11 cellular contexts compared by ENCODE assay signal in the genomic region with DNA sequence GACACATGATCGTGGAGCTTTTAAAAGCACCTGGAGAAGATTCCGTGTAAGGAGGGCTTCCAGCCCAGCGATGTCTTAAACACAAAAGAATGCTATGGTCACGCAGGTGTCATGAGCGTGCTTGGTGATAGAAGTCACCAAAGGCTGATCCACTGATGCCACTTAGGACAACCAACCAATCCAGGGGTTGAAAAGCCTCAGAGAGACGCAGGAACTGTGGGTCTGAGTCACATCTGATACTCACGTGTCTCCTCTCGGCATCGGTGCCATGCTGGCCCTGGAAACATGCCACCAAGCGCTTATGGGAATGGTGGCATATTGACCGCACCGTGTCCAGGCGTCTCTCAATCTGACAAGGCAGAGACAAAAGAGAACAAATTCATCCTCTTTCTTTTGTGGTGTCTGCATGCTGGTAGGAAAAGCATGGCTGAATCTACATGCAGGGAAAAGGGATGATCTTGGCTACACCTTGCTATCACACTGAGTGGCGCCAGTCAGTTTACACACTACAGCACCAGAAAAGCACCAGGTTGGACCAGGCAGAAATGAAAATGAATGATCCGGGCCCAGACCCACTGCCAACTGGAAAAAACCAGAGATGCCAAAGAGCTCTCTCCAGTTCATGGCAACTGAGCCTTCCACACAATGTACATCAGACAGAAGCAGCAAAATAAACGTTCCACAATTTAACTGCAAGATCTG. TPM values are rescaled to one million over a fixed set of nuclear protein-coding genes. Genes with fewer than 3 reads are reported as not detected.
A peak's percentile ranks its signal among the peaks of the same experiment; 100 is the strongest.
DNase-seq lines count a peak whose midpoint lies in the region; ATAC-seq and TF ChIP-seq lines count a peak whose summit lies in the region.
"Had no signal": no experiment of that assay in that cellular context is flagged by ENCODE, and none has a peak within 500 bp of the region (broad histone marks: within the 10 kb centered on the region; RNA-seq: fewer than 3 reads in every experiment).

No MANE protein-coding gene starts in this region.

- no peak for TF ChIP-seq CTCF in H9 (conservative IDR thresholded peaks at IDR 0.05)
- TF ChIP-seq CTCF in fibroblast of lung (conservative IDR thresholded peaks at IDR 0.05 in 1 of 2, IDR thresholded peaks at IDR 0.05 in 1 of 2; ENCODE audit: low read depth in 1 of 2, low read length in 2 of 2): no peak

- H3K18ac ChIP-seq in H9 (ENCODE audit: insufficient read length, low read depth, low read length): no peak overlapping the region
- no peak overlapping the region for H3K18ac ChIP-seq in neuronal stem cell (ENCODE audit: low read length)

- no peak overlapping the region for H3K14ac ChIP-seq in H9 (ENCODE audit: insufficient read depth, low read length)
- H3K14ac ChIP-seq in neuronal stem cell (ENCODE audit: low read length): no peak overlapping the region

- H3K27ac Mint-ChIP-seq in H9: peak overlapping the region; percentile 50 to 85 (median 81)
- H3K27ac Mint-ChIP-seq in stimulated activated naive B cell treated with anti-CD40 and anti-IgM and Interleukin-4, amounts not matched to agents 10 μg/mL and 1 μg/mL and 100 μg/mL, for 72 hours: peak overlapping the region; percentile 25

- H4K5ac ChIP-seq in H9 (ENCODE audit: insufficient read length, low read depth, low read length): no peak overlapping the region

- H4K8ac ChIP-seq in H9 (replicated peaks; ENCODE audit: insufficient read length, low read depth, low read length) (no peak overlapping the region), neuronal stem cell (ENCODE audit: low read depth, low read length) (no peak overlapping the region)

- H3K4me3 ChIP-seq in SJSA1 (no peak overlapping the region), fibroblast of lung (replicated peaks in 1 of 4; ENCODE audit: control extremely low read depth in 1 of 4, insufficient read depth in 1 of 4, low read depth in 3 of 4, low read length in 4 of 4) (no peak overlapping the region), neuronal stem cell (ENCODE audit: low read length in 2 of 2) (peak overlapping the region in 1 of 2 donors; percentile 30)

- peaks cover 19 to 25% of the 10 kb centered on the region in 2 experiments for H3K4me1 Mint-ChIP-seq in H9
- peaks cover 63 to 87% of the 10 kb centered on the region in 2 donors for H3K4me1 Mint-ChIP-seq in stimulated activated naive B cell treated with anti-CD40 and anti-IgM and Interleukin-4, amounts not matched to agents 10 μg/mL and 1 μg/mL and 100 μg/mL, for 72 hours

- H3K27ac ChIP-seq in H9 (ENCODE audit: insufficient read length, low read depth, low read length) (no peak overlapping the region), SJSA1 (peak overlapping the region; percentile 79), fibroblast of lung (ENCODE audit: insufficient read depth, low read length) (peak overlapping the region; percentile 80), neuronal stem cell (replicated peaks; ENCODE audit: low read length) (no peak overlapping the region)

- DNase-seq in H9 (peak; percentile 21), SJSA1 (ENCODE audit: low read depth in 1 of 2, low spot score in 2 of 2) (no peak), fibroblast of lung (ENCODE audit: low read depth in 2 of 2) (no peak), neuronal stem cell (ENCODE audit: low spot score) (no peak)
- DNase-seq in stimulated activated naive B cell treated with anti-CD40 and anti-IgM and Interleukin-4, amounts not matched to agents 10 μg/mL and 1 μg/mL and 100 μg/mL, for 72 hours: no peak
- DNase-seq: activated CD4-positive, alpha-beta T cell treated with anti-CD3 and anti-CD28 coated beads, Interleukin-2, amount 50 U/mL, for 4 hours; COR-L47; NCI-H82; T-helper 1 cell had no signal

- H3K23ac ChIP-seq in H9 (ENCODE audit: insufficient read length, low read depth, low read length) (no peak overlapping the region), neuronal stem cell (ENCODE audit: low read depth, low read length, poor library complexity) (no peak overlapping the region)

- H3K4ac ChIP-seq in H9 (ENCODE audit: low read depth, low read length) (no peak overlapping the region), neuronal stem cell (ENCODE audit: low read length) (no peak overlapping the region)

- H3K36me3 ChIP-seq in SJSA1: peaks cover 57% of the 10 kb centered on the region
- peaks cover 12% of the 10 kb centered on the region for H3K36me3 ChIP-seq in fibroblast of lung (ENCODE audit: control insufficient read depth, insufficient read depth, low read length)
- H3K36me3 ChIP-seq in neuronal stem cell (replicated peaks in 1 of 2; ENCODE audit: control insufficient read depth in 2 of 2, insufficient read depth in 2 of 2, low read length in 2 of 2): peaks cover 17 to 60% of the 10 kb centered on the region in 2 donors

- H4K91ac ChIP-seq in H9 (ENCODE audit: insufficient read length, low read depth, low read length): no peak overlapping the region
- H4K91ac ChIP-seq in neuronal stem cell (ENCODE audit: low read depth, low read length, poor library complexity): no peak overlapping the region

- no peaks in the 10 kb centered on the region; a peak in 1 of 5 replicates for H3K9me3 Mint-ChIP-seq in H9
- H3K9me3 Mint-ChIP-seq in stimulated activated naive B cell treated with anti-CD40 and anti-IgM and Interleukin-4, amounts not matched to agents 10 μg/mL and 1 μg/mL and 100 μg/mL, for 72 hours: peaks cover 0 to 2% of the 10 kb centered on the region in 2 donors

- H2BK15ac ChIP-seq in H9 (ENCODE audit: low read depth, low read length) (no peak overlapping the region), neuronal stem cell (ENCODE audit: low read length) (no peak overlapping the region)

- no peak overlapping the region for H3K4me3 Mint-ChIP-seq in H9
- H3K4me3 Mint-ChIP-seq in stimulated activated naive B cell treated with anti-CD40 and anti-IgM and Interleukin-4, amounts not matched to agents 10 μg/mL and 1 μg/mL and 100 μg/mL, for 72 hours: no peak overlapping the region

- H4K20me1 ChIP-seq in H9 (ENCODE audit: control insufficient read depth, insufficient read depth, insufficient read length) (no peaks in the 10 kb centered on the region), fibroblast of lung (ENCODE audit: control insufficient read depth, extremely low read depth, insufficient read depth, low read length) (no peaks in the 10 kb centered on the region)

- no peak overlapping the region for H3T11ph ChIP-seq in H9 (ENCODE audit: low read length)

- H3K4me1 ChIP-seq in H9 (ENCODE audit: insufficient read depth, low read length) (peaks cover 7% of the 10 kb centered on the region), SJSA1 (replicated peaks) (peaks cover 67% of the 10 kb centered on the region), fibroblast of lung (ENCODE audit: control insufficient read depth, extremely low read depth, insufficient read depth, low read length) (peaks cover 32% of the 10 kb centered on the region), neuronal stem cell (ENCODE audit: control insufficient read depth in 2 of 2, insufficient read depth in 1 of 2, low read depth in 1 of 2, low read length in 2 of 2) (peaks cover 2 to 4% of the 10 kb centered on the region in 2 donors)

- H3K79me1 ChIP-seq in H9 (ENCODE audit: insufficient read depth, low read depth, low read length, poor library complexity, severe bottlenecking) (no peaks in the 10 kb centered on the region), neuronal stem cell (ENCODE audit: low read depth, low read length) (peaks cover 5% of the 10 kb centered on the region)

- H3K4me2 ChIP-seq in H9 (ENCODE audit: insufficient read depth, insufficient read length, low read length) (no peak overlapping the region), fibroblast of lung (ENCODE audit: extremely low read depth, insufficient read depth, low read length) (peak overlapping the region; percentile 61), neuronal stem cell (ENCODE audit: insufficient read depth, low read length, poor library complexity, severe bottlenecking) (no peak overlapping the region)

- WGBS in H9 (ENCODE audit: extremely low coverage, insufficient read length, low lambda C conversion rate): no CpG with 5 or more reads among the region's 16 CpGs
- WGBS in neuronal stem cell (ENCODE audit: extremely low coverage in 2 of 2, insufficient read length in 2 of 2, insufficient replicate concordance in 1 of 2), 2 donors: no CpG with 5 or more reads among the region's 16 CpGs

- H2AFZ ChIP-seq in H9 (ENCODE audit: low read length) (no peak overlapping the region), fibroblast of lung (ENCODE audit: low read length) (no peak overlapping the region), neuronal stem cell (ENCODE audit: low read length) (no peak overlapping the region)

- H3K56ac ChIP-seq in H9 (ENCODE audit: insufficient read length, low read depth, low read length): no peak overlapping the region

- H3K9ac ChIP-seq in H9 (ENCODE audit: extremely low read depth, insufficient read length, low read length) (no peak overlapping the region), fibroblast of lung (ENCODE audit: insufficient read depth, low read length) (no peak overlapping the region), neuronal stem cell (ENCODE audit: low read depth, low read length, poor library complexity) (no peak overlapping the region)

- no peaks in the 10 kb centered on the region for H3K9me3 ChIP-seq in H9 (ENCODE audit: control insufficient read depth, low read depth, low read length)
- H3K9me3 ChIP-seq in SJSA1 (replicated peaks): peaks cover 8% of the 10 kb centered on the region; the same call in 1 of the 2 replicates
- H3K9me3 ChIP-seq in fibroblast of lung (ENCODE audit: control insufficient read depth, insufficient read depth, low read depth, low read length): no peaks in the 10 kb centered on the region
- H3K9me3 ChIP-seq in neuronal stem cell (replicated peaks in 1 of 2; ENCODE audit: control insufficient read depth in 2 of 2, insufficient read depth in 1 of 2, low read depth in 1 of 2, low read length in 2 of 2): peaks cover 0 to 5% of the 10 kb centered on the region in 2 donors

- no peaks in the 10 kb centered on the region for H3K23me2 ChIP-seq in H9 (ENCODE audit: insufficient read length, low read depth, low read length, poor library complexity, severe bottlenecking)

- H2AK5ac ChIP-seq in H9 (ENCODE audit: insufficient read length, low read length): no peak overlapping the region
- H2AK5ac ChIP-seq in neuronal stem cell (ENCODE audit: low read depth, low read length): no peak overlapping the region

- H3K79me2 ChIP-seq in H9 (ENCODE audit: insufficient read depth, low read length) (no peaks in the 10 kb centered on the region; the same call in 1 of the 2 replicates), fibroblast of lung (ENCODE audit: control insufficient read depth, insufficient read depth, low read length) (peaks cover 70% of the 10 kb centered on the region)

- H2BK5ac ChIP-seq in H9 (ENCODE audit: insufficient read length, low read length) (no peak overlapping the region), neuronal stem cell (ENCODE audit: low read length) (no peak overlapping the region)

- H3K27me3 ChIP-seq in H9 (ENCODE audit: insufficient read depth, low read length) (no peaks in the 10 kb centered on the region), SJSA1 (replicated peaks) (no peaks in the 10 kb centered on the region), fibroblast of lung (ENCODE audit: control insufficient read depth, insufficient read depth, low read length) (no peaks in the 10 kb centered on the region), neuronal stem cell (ENCODE audit: control insufficient read depth in 3 of 3, insufficient read depth in 3 of 3, low read depth in 1 of 3, low read length in 3 of 3) (no peaks in the 10 kb centered on the region)

- H2BK20ac ChIP-seq in H9 (ENCODE audit: low read depth, low read length, poor library complexity, severe bottlenecking): no peak overlapping the region

- ATAC-seq in stimulated activated naive B cell treated with anti-CD40 and anti-IgM and Interleukin-4, amounts not matched to agents 10 μg/mL and 1 μg/mL and 100 μg/mL, for 72 hours (replicated peaks): no peak
- no peak for ATAC-seq in HG03469 (IDR thresholded peaks at IDR 0.05; ENCODE audit: unreplicated experiment)
- no peak for ATAC-seq in GM21825 (IDR thresholded peaks at IDR 0.05; ENCODE audit: unreplicated experiment)

- H2BK120ac ChIP-seq in H9 (ENCODE audit: low read depth, low read length, poor library complexity, severe bottlenecking) (no peak overlapping the region), neuronal stem cell (ENCODE audit: low read depth, low read length) (no peak overlapping the region)

- no peak overlapping the region for H2BK12ac ChIP-seq in H9 (ENCODE audit: insufficient read length, low read depth, low read length)
- no peak overlapping the region for H2BK12ac ChIP-seq in neuronal stem cell (ENCODE audit: low read length)

- H3K27me3 Mint-ChIP-seq in H9 (ENCODE audit: low read depth): no peaks in the 10 kb centered on the region
- no peaks in the 10 kb centered on the region for H3K27me3 Mint-ChIP-seq in stimulated activated naive B cell treated with anti-CD40 and anti-IgM and Interleukin-4, amounts not matched to agents 10 μg/mL and 1 μg/mL and 100 μg/mL, for 72 hours

- H3K36me3 Mint-ChIP-seq in H9 (ENCODE audit: insufficient read depth in 1 of 3, low read depth in 3 of 3): peaks cover 15 to 42% (median 29%) of the 10 kb centered on the region in 3 experiments; a peak in 6 of 7 replicates
- peaks cover 37 to 56% of the 10 kb centered on the region in 2 donors for H3K36me3 Mint-ChIP-seq in stimulated activated naive B cell treated with anti-CD40 and anti-IgM and Interleukin-4, amounts not matched to agents 10 μg/mL and 1 μg/mL and 100 μg/mL, for 72 hours

RNA-seq across cellular contexts. Expression of a gene that starts 38.0 kb away (rescaled TPM):
- total RNA-seq in H9 (2021) (83.4 and 89.7 TPM in 2 replicates), fibroblast of lung (24.7 and 43.4 TPM in 2 replicates)
- total RNA-seq in SJSA1 (2014; rRNA removed; shearing (Covaris generic)): 34.5 and 39.0 TPM in 2 replicates
- polyA plus RNA-seq in fibroblast of lung: 60.0 and 61.6 TPM in 2 replicates
- polyA plus RNA-seq in fibroblast of lung (2012): 90.7 and 110 TPM in 2 replicates
- polyA minus RNA-seq in fibroblast of lung (ENCODE audit: low replicate concordance): 91.7 and 92.6 TPM in 2 replicates
- polyA plus RNA-seq in neuronal stem cell (2013, experiment 1 of 2): 63.9 TPM
- 64.4 TPM for polyA plus RNA-seq in neuronal stem cell (2013, experiment 2 of 2)

Comparison
In these comparisons a context has a peak if more than half of its experiments do, and no peak if none do; other contexts are left out.
1. H3K27ac ChIP-seq: peak in SJSA1 (single experiment) and fibroblast of lung (single experiment); none in H9 (single experiment) and neuronal stem cell (single experiment).